Comparison of ENCODE assay signal across 9 cellular contexts in genomic region chr7:22723171-22723601, GRCh38. TPM values are rescaled to one million over a fixed set of nuclear protein-coding genes. Genes with fewer than 3 reads are reported as not detected.
A peak's percentile ranks its signal among the peaks of the same experiment; 100 is the strongest.
DNase-seq lines count a peak whose midpoint lies in the region; ATAC-seq and TF ChIP-seq lines count a peak whose summit lies in the region.
"Had no signal": no experiment of that assay in that cellular context is flagged by ENCODE, and none has a peak within 500 bp of the region (broad histone marks: within the 10 kb centered on the region; RNA-seq: fewer than 3 reads in every experiment).

No MANE protein-coding gene starts in this region.

- no peak for DNase-seq in natural killer cell treated with Interleukin-12 subunit alpha and Interleukin-12 subunit beta and Interleukin-15 and Interleukin-18, amount 100 ng/mL, for 72 hours (ENCODE audit: low spot score)
- DNase-seq in natural killer cell (no peak), NCI-H2081 treated with DMSO at 0.1 percent for 48 hours (lab: John Stamatoyannopoulos, UW) (no peak), NCI-H748 treated with DMSO at 0.1 percent for 48 hours (lab: John Stamatoyannopoulos, UW) (no peak), DMS79 (lab: John Stamatoyannopoulos, UW) (no peak)
- DNase-seq in stimulated activated naive CD8-positive, alpha-beta T cell treated with anti-CD3 and anti-CD28 coated beads, Interleukin-15, Interleukin-2, amounts not matched to agents 100 U/mL and 50 U/mL, for 24 hours: no peak
- DNase-seq: BE2C had no signal

- peaks cover 10 to 23% of the 10 kb centered on the region in 2 donors for H3K27me3 Mint-ChIP-seq in natural killer cell treated with Interleukin-12 subunit alpha and Interleukin-12 subunit beta and Interleukin-15 and Interleukin-18, amount 100 ng/mL, for 72 hours
- peaks cover 20 to 37% of the 10 kb centered on the region in 2 donors for H3K27me3 Mint-ChIP-seq in natural killer cell (ENCODE audit: low read depth in 2 of 2)

- H3K4me1 Mint-ChIP-seq in natural killer cell treated with Interleukin-12 subunit alpha and Interleukin-12 subunit beta and Interleukin-15 and Interleukin-18, amount 100 ng/mL, for 72 hours (ENCODE audit: low read depth in 2 of 2): peaks cover 26 to 34% of the 10 kb centered on the region in 2 donors
- H3K4me1 Mint-ChIP-seq in natural killer cell: peaks cover 0 to 25% of the 10 kb centered on the region in 2 donors

- ATAC-seq in natural killer cell treated with Interleukin-12 subunit alpha and Interleukin-12 subunit beta and Interleukin-15 and Interleukin-18, amount 100 ng/mL, for 72 hours: no peak
- ATAC-seq in natural killer cell: no peak
- ATAC-seq in stimulated activated naive CD8-positive, alpha-beta T cell treated with anti-CD3 and anti-CD28 coated beads, Interleukin-15, Interleukin-2, amounts not matched to agents 100 U/mL and 50 U/mL, for 24 hours: no peak

- no peak overlapping the region for H3K4me3 ChIP-seq in mesodermal cell (ENCODE audit: extremely low read depth, insufficient read depth, low read length, poor library complexity, severe bottlenecking)

- TF ChIP-seq CTCF in natural killer cell (IDR thresholded peaks at IDR 0.05): no peak

- H3K4me1 ChIP-seq in mesodermal cell (ENCODE audit: control insufficient read depth, insufficient read depth, low read length, poor library complexity, severe bottlenecking): peaks cover 11% of the 10 kb centered on the region
- H3K4me1 ChIP-seq: BE2C had no signal

- H3K27ac ChIP-seq in cingulate gyrus (ENCODE audit: low read depth, low read length): peak overlapping the region; percentile 49
- H3K27ac ChIP-seq in mesodermal cell (ENCODE audit: low read depth, low read length, severe bottlenecking): peak overlapping the region; percentile 54

- H3K36me3 ChIP-seq in mesodermal cell (ENCODE audit: control insufficient read depth, insufficient read depth, low read length): no peaks in the 10 kb centered on the region
- H3K36me3 ChIP-seq: BE2C had no signal

- H3K9me3 ChIP-seq in mesodermal cell (ENCODE audit: control insufficient read depth, low read length): no peaks in the 10 kb centered on the region
- H3K9me3 ChIP-seq: BE2C had no signal

- 69 to 100% methylated on average over 1 to 2 of the region's 2 CpGs for WGBS in mesodermal cell (ENCODE audit: insufficient coverage in 2 of 2), 2 experiments

- H3K4me3 Mint-ChIP-seq in natural killer cell treated with Interleukin-12 subunit alpha and Interleukin-12 subunit beta and Interleukin-15 and Interleukin-18, amount 100 ng/mL, for 72 hours: peak overlapping the region; percentile 43
- no peak overlapping the region for H3K4me3 Mint-ChIP-seq in natural killer cell

- H3K9me3 Mint-ChIP-seq in natural killer cell treated with Interleukin-12 subunit alpha and Interleukin-12 subunit beta and Interleukin-15 and Interleukin-18, amount 100 ng/mL, for 72 hours: no peaks in the 10 kb centered on the region
- H3K9me3 Mint-ChIP-seq in natural killer cell: no peaks in the 10 kb centered on the region

- peaks cover 5% of the 10 kb centered on the region for H3K36me3 Mint-ChIP-seq in natural killer cell treated with Interleukin-12 subunit alpha and Interleukin-12 subunit beta and Interleukin-15 and Interleukin-18, amount 100 ng/mL, for 72 hours
- H3K36me3 Mint-ChIP-seq in natural killer cell: no peaks in the 10 kb centered on the region

- intact Hi-C loops in natural killer cell (cut with micrococcal nuclease): no loop called here

- H3K27ac Mint-ChIP-seq in natural killer cell treated with Interleukin-12 subunit alpha and Interleukin-12 subunit beta and Interleukin-15 and Interleukin-18, amount 100 ng/mL, for 72 hours: peak overlapping the region; percentile 53 to 98
- no peak overlapping the region for H3K27ac Mint-ChIP-seq in natural killer cell

RNA-seq across cellular contexts. Expression of gene IL6, which starts 3.8 kb away (rescaled TPM):
- 100 to 1,000 TPM; 151 to 253 TPM for total RNA-seq in natural killer cell treated with Interleukin-12 subunit alpha and Interleukin-12 subunit beta and Interleukin-15 and Interleukin-18, amount 100 ng/mL, for 72 hours
- total RNA-seq in natural killer cell: 1 to 10 TPM; 1.3 to 2.3 (median 1.7) TPM
- polyA plus RNA-seq in mesodermal cell (2013, experiment 1 of 2): 4.7 TPM
- polyA plus RNA-seq in mesodermal cell (2013, experiment 2 of 2): 5.2 TPM

Comparison
In these comparisons a context has a peak if more than half of its experiments do, and no peak if none do; other contexts are left out.
1. H3K27ac Mint-ChIP-seq: peak in natural killer cell treated with Interleukin-12 subunit alpha and Interleukin-12 subunit beta and Interleukin-15 and Interleukin-18, amount 100 ng/mL, for 72 hours (2 of 2); none in natural killer cell (0 of 2).
2. RNA of gene IL6, which starts 3.8 kb away (total RNA-seq): 151 to 253 TPM in natural killer cell treated with Interleukin-12 subunit alpha and Interleukin-12 subunit beta and Interleukin-15 and Interleukin-18, amount 100 ng/mL, for 72 hours; 1.3 to 2.3 TPM in natural killer cell; every median in the first group is over 10 times any median in the second.